ENCODE assay signal across 1 cellular context in genomic region chr20:3818155-3819151, GRCh38.
TF ChIP-seq lines count a peak whose summit lies in the region.

No MANE protein-coding gene starts in this region.

TF ChIP-seq in HepG2, 621 proteins besides CTCF, POLR2A, EP300 and RAD21 (continued from another document and continues in another):
- no peak for TF ChIP-seq ZFP90 (CRISPR knock-in tag; IDR thresholded peaks at IDR 0.05; ENCODE audit: borderline replicate concordance)
- TF ChIP-seq RARA (CRISPR knock-in tag; IDR thresholded peaks at IDR 0.05) = peak; percentile 55
- no peak for TF ChIP-seq ZBTB37 (CRISPR knock-in tag; IDR thresholded peaks at IDR 0.05)
- no peak for TF ChIP-seq RNF219 (CRISPR knock-in tag; IDR thresholded peaks at IDR 0.05)
- TF ChIP-seq SMARCE1 (IDR thresholded peaks at IDR 0.05; ENCODE audit: borderline replicate concordance) = no peak
- 0 out of 2 replicates have a peak, but pooled peaks have one; percentile 70 for TF ChIP-seq ZNF280B (CRISPR knock-in tag; IDR thresholded peaks at IDR 0.05; ENCODE audit: borderline replicate concordance)
- TF ChIP-seq ZNF577 (CRISPR knock-in tag; IDR thresholded peaks at IDR 0.05; ENCODE audit: borderline replicate concordance, low read depth) = no peak
- no peak for TF ChIP-seq ZNF678 (CRISPR knock-in tag; IDR thresholded peaks at IDR 0.05)
- no peak for TF ChIP-seq FOXA1 (IDR thresholded peaks at IDR 0.05)
- TF ChIP-seq FOXA1 (CRISPR knock-in tag; IDR thresholded peaks at IDR 0.05) = peak; percentile 97
- TF ChIP-seq GTF3A (CRISPR knock-in tag; conservative IDR thresholded peaks at IDR 0.05) = no peak
- TF ChIP-seq TAF15 (IDR thresholded peaks at IDR 0.05; ENCODE audit: low read depth, low read length, poor library complexity, severe bottlenecking) = no peak
- TF ChIP-seq ARID4A (CRISPR knock-in tag; IDR thresholded peaks at IDR 0.05; ENCODE audit: borderline replicate concordance) = peak; percentile 86
- TF ChIP-seq ZNF737 (CRISPR knock-in tag; IDR thresholded peaks at IDR 0.05; ENCODE audit: borderline replicate concordance) = no peak
- peak; percentile 86 for TF ChIP-seq FOXC1 (CRISPR knock-in tag; IDR thresholded peaks at IDR 0.05; ENCODE audit: borderline replicate concordance)
- TF ChIP-seq ZBTB21 (CRISPR knock-in tag; IDR thresholded peaks at IDR 0.05) = peak; percentile 33; the same call in 1 of the 2 replicates
- peak; percentile 52; the same call in 1 of the 2 replicates for TF ChIP-seq SPEN (CRISPR knock-in tag; IDR thresholded peaks at IDR 0.05; ENCODE audit: low read depth)
- no peak for TF ChIP-seq REXO4 (CRISPR knock-in tag; IDR thresholded peaks at IDR 0.05; ENCODE audit: borderline replicate concordance)
- no peak for TF ChIP-seq CEBPZ (IDR thresholded peaks at IDR 0.05; ENCODE audit: low read length)
- no peak for TF ChIP-seq SIN3B (IDR thresholded peaks at IDR 0.05; ENCODE audit: low read length)
- TF ChIP-seq ARHGAP35 (CRISPR knock-in tag; IDR thresholded peaks at IDR 0.05; ENCODE audit: borderline replicate concordance) = peak; percentile 83
- no peak for TF ChIP-seq ATRX (CRISPR knock-in tag; IDR thresholded peaks at IDR 0.05; ENCODE audit: borderline replicate concordance)
- TF ChIP-seq SRY (CRISPR knock-in tag; IDR thresholded peaks at IDR 0.05) = 0 out of 2 replicates have a peak, but pooled peaks have one; percentile 30
- no peak for TF ChIP-seq ZZZ3 (CRISPR knock-in tag; IDR thresholded peaks at IDR 0.05; ENCODE audit: borderline replicate concordance)
- peak; percentile 78; the same call in 1 of the 2 replicates for TF ChIP-seq THRA (CRISPR knock-in tag; IDR thresholded peaks at IDR 0.05; ENCODE audit: borderline replicate concordance)
- TF ChIP-seq ZNF777 (CRISPR knock-in tag; IDR thresholded peaks at IDR 0.05) = no peak
- peak; percentile 25 for TF ChIP-seq JARID2 (CRISPR knock-in tag; IDR thresholded peaks at IDR 0.05; ENCODE audit: insufficient replicate concordance)
- 0 out of 2 replicates have a peak, but pooled peaks have one; percentile 73 for TF ChIP-seq ZNF589 (CRISPR knock-in tag; conservative IDR thresholded peaks at IDR 0.05)
- peak; percentile 83 for TF ChIP-seq GATAD1 (CRISPR knock-in tag; IDR thresholded peaks at IDR 0.05)
- TF ChIP-seq ZHX1 (CRISPR knock-in tag; IDR thresholded peaks at IDR 0.05; ENCODE audit: low read depth) = peak; percentile 41; the same call in 1 of the 2 replicates
- no peak for TF ChIP-seq RFXAP (CRISPR knock-in tag; IDR thresholded peaks at IDR 0.05; ENCODE audit: borderline replicate concordance)
- TF ChIP-seq THAP11 (CRISPR knock-in tag; IDR thresholded peaks at IDR 0.05) = peak; percentile 88
- no peak for TF ChIP-seq MLXIP (CRISPR knock-in tag; IDR thresholded peaks at IDR 0.05; ENCODE audit: borderline replicate concordance)
- peak; percentile 39 for TF ChIP-seq HCFC1 (IDR thresholded peaks at IDR 0.05; ENCODE audit: low read depth, low read length)
- no peak; the same call in 1 of the 2 replicates for TF ChIP-seq ZNF780A (CRISPR knock-in tag; IDR thresholded peaks at IDR 0.05)
- TF ChIP-seq ZNF569 (CRISPR knock-in tag; IDR thresholded peaks at IDR 0.05; ENCODE audit: borderline replicate concordance) = no peak
- no peak for TF ChIP-seq TBL1XR1 (IDR thresholded peaks at IDR 0.05; ENCODE audit: borderline replicate concordance, low read length, partially characterized antibody)
- TF ChIP-seq SCMH1 (CRISPR knock-in tag; IDR thresholded peaks at IDR 0.05; ENCODE audit: borderline replicate concordance) = no peak
- no peak; the same call in 1 of the 2 replicates for TF ChIP-seq TMF1 (CRISPR knock-in tag; IDR thresholded peaks at IDR 0.05; ENCODE audit: low read depth)
- no peak for TF ChIP-seq CCDC6 (CRISPR knock-in tag; IDR thresholded peaks at IDR 0.05)
- no peak for TF ChIP-seq NFIC (IDR thresholded peaks at IDR 0.05; ENCODE audit: low read length)
- no peak for TF ChIP-seq NR3C1 (CRISPR knock-in tag; IDR thresholded peaks at IDR 0.05)
- TF ChIP-seq NAIF1 (CRISPR knock-in tag; IDR thresholded peaks at IDR 0.05; ENCODE audit: borderline replicate concordance) = no peak
- TF ChIP-seq HDAC6 (IDR thresholded peaks at IDR 0.05; ENCODE audit: low read depth, low read length) = no peak
- TF ChIP-seq ZNF546 (CRISPR knock-in tag; conservative IDR thresholded peaks at IDR 0.05) = no peak
